ENCODE assay signal across 21 cellular contexts in the genomic region with DNA sequence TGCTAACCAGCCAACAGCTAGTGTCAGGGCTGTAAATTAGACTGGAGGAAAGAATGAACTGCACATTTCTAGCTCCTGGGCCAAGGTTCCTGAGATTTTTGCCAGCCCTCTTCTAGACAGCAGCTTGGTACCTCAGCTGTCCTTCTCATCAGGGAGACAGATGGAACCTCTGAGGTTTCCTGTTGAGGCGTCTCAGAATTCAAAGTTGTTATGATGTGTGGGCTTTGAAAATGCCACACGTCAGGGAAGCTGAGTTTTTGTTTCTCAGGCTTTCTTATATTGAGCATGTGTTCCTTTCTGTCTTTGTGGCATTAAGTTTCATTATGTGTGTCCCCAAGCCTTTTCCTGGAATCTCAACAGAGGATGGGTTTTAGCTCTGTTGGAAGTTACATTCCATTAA.
A peak's percentile ranks its signal among the peaks of the same experiment; 100 is the strongest.
DNase-seq lines count a peak whose midpoint lies in the region; ATAC-seq and TF ChIP-seq lines count a peak whose summit lies in the region.
"Had no signal": no experiment of that assay in that cellular context is flagged by ENCODE, and none has a peak within 500 bp of the region (broad histone marks: within the 10 kb centered on the region; RNA-seq: fewer than 3 reads in every experiment).

No MANE protein-coding gene starts in this region.

- H3K9me3 ChIP-seq in colonic mucosa = no peaks in the 10 kb centered on the region
- H3K9me3 ChIP-seq: gastrocnemius medialis, uterus had no signal

- H3K27ac Mint-ChIP-seq in activated CD4-positive, alpha-beta T cell treated with anti-CD3 and anti-CD28 coated beads for 36 hours = peak overlapping the region; percentile 16
- H3K27ac Mint-ChIP-seq in activated CD4-positive, alpha-beta memory T cell treated with anti-CD3 and anti-CD28 coated beads, Interleukin-2, amount 10 ng/mL, durations not matched to agents 7 days and 5 days = peak overlapping the region; percentile 32
- H3K27ac Mint-ChIP-seq in nephron = peak overlapping the region; percentile 2 to 24 (median 4)

- peaks cover 18% of the 10 kb centered on the region for H3K4me1 Mint-ChIP-seq in activated CD4-positive, alpha-beta T cell treated with anti-CD3 and anti-CD28 coated beads for 36 hours
- H3K4me1 Mint-ChIP-seq in activated CD4-positive, alpha-beta memory T cell treated with anti-CD3 and anti-CD28 coated beads, Interleukin-2, amount 10 ng/mL, durations not matched to agents 7 days and 5 days = peaks cover 16% of the 10 kb centered on the region
- peaks cover 34% of the 10 kb centered on the region for H3K4me1 Mint-ChIP-seq in nephron

- H3K4me3 ChIP-seq in colonic mucosa = no peak overlapping the region
- H3K4me3 ChIP-seq: gastrocnemius medialis, GM12878, K562, skin epidermis, uterus had no signal

- H3K36me3 Mint-ChIP-seq in activated CD4-positive, alpha-beta T cell treated with anti-CD3 and anti-CD28 coated beads for 36 hours (ENCODE audit: low read depth) = no peaks in the 10 kb centered on the region
- no peaks in the 10 kb centered on the region for H3K36me3 Mint-ChIP-seq in activated CD4-positive, alpha-beta memory T cell treated with anti-CD3 and anti-CD28 coated beads, Interleukin-2, amount 10 ng/mL, durations not matched to agents 7 days and 5 days (ENCODE audit: low read depth)
- H3K36me3 Mint-ChIP-seq in nephron (ENCODE audit: low read depth) = peaks cover 22% of the 10 kb centered on the region

- no peaks in the 10 kb centered on the region for H3K27me3 Mint-ChIP-seq in activated CD4-positive, alpha-beta T cell treated with anti-CD3 and anti-CD28 coated beads for 36 hours
- H3K27me3 Mint-ChIP-seq in activated CD4-positive, alpha-beta memory T cell treated with anti-CD3 and anti-CD28 coated beads, Interleukin-2, amount 10 ng/mL, durations not matched to agents 7 days and 5 days = peaks cover 2% of the 10 kb centered on the region
- H3K27me3 Mint-ChIP-seq in nephron (ENCODE audit: low read depth) = peaks cover 5% of the 10 kb centered on the region

- no peaks in the 10 kb centered on the region for H3K9me3 Mint-ChIP-seq in activated CD4-positive, alpha-beta T cell treated with anti-CD3 and anti-CD28 coated beads for 36 hours (ENCODE audit: low read depth)
- H3K9me3 Mint-ChIP-seq in activated CD4-positive, alpha-beta memory T cell treated with anti-CD3 and anti-CD28 coated beads, Interleukin-2, amount 10 ng/mL, durations not matched to agents 7 days and 5 days = no peaks in the 10 kb centered on the region
- peaks cover 20% of the 10 kb centered on the region for H3K9me3 Mint-ChIP-seq in nephron

- TF ChIP-seq CTCF in nephron (IDR thresholded peaks at IDR 0.05; ENCODE audit: unreplicated experiment in 3 of 3) (no peak), colonic mucosa (IDR thresholded peaks at IDR 0.05) (no peak)

- CTCF ChIA-PET in activated CD4-positive, alpha-beta T cell treated with anti-CD3 and anti-CD28 coated beads for 36 hours (lab: Charles Lee) = no interaction called here
- CTCF ChIA-PET in activated CD4-positive, alpha-beta memory T cell treated with anti-CD3 and anti-CD28 coated beads, Interleukin-2, amount 10 ng/mL, durations not matched to agents 7 days and 5 days (lab: Charles Lee) = no interaction called here

- H3K36me3 ChIP-seq in colonic mucosa = no peaks in the 10 kb centered on the region
- H3K36me3 ChIP-seq: gastrocnemius medialis, uterus had no signal

- no peak overlapping the region for H3K4me3 Mint-ChIP-seq in activated CD4-positive, alpha-beta T cell treated with anti-CD3 and anti-CD28 coated beads for 36 hours
- H3K4me3 Mint-ChIP-seq in activated CD4-positive, alpha-beta memory T cell treated with anti-CD3 and anti-CD28 coated beads, Interleukin-2, amount 10 ng/mL, durations not matched to agents 7 days and 5 days = no peak overlapping the region
- no peak overlapping the region for H3K4me3 Mint-ChIP-seq in nephron

- H3K27ac ChIP-seq in colonic mucosa = no peak overlapping the region
- H3K27ac ChIP-seq: gastrocnemius medialis, skin epidermis, uterus had no signal

- POLR2A ChIA-PET in activated CD4-positive, alpha-beta T cell treated with anti-CD3 and anti-CD28 coated beads for 36 hours (lab: Charles Lee) = no interaction called here
- POLR2A ChIA-PET in activated CD4-positive, alpha-beta memory T cell treated with anti-CD3 and anti-CD28 coated beads, Interleukin-2, amount 10 ng/mL, durations not matched to agents 7 days and 5 days (lab: Charles Lee) = no interaction called here

- peak; percentile 64 for ATAC-seq in activated CD4-positive, alpha-beta T cell treated with anti-CD3 and anti-CD28 coated beads for 36 hours
- ATAC-seq in GM18867 (IDR thresholded peaks at IDR 0.05; ENCODE audit: unreplicated experiment) (peak; percentile 66), HG02588 (IDR thresholded peaks at IDR 0.05; ENCODE audit: unreplicated experiment) (no peak)
- ATAC-seq: gastrocnemius medialis, GM12878, K562 had no signal

- intact Hi-C loops in activated CD4-positive, alpha-beta T cell treated with anti-CD3 and anti-CD28 coated beads for 36 hours (cut with DNase I, micrococcal nuclease) = no loop called here
- intact Hi-C loops in colonic mucosa (cut with DNase I) = no loop called here

- H3K27me3 ChIP-seq in colonic mucosa = no peaks in the 10 kb centered on the region
- H3K27me3 ChIP-seq: gastrocnemius medialis, uterus had no signal

- no peak for DNase-seq in activated CD4-positive, alpha-beta T cell treated with anti-CD3 and anti-CD28 coated beads for 36 hours
- DNase-seq in activated CD4-positive, alpha-beta T cell treated with anti-CD3 and anti-CD28 coated beads, Interleukin-2, amount 50 U/mL, for 4 hours = no peak
- DNase-seq in activated CD4-positive, alpha-beta memory T cell treated with anti-CD3 and anti-CD28 coated beads, Interleukin-2, amount 10 ng/mL, durations not matched to agents 7 days and 5 days = no peak
- DNase-seq in colonic mucosa (no peak), NCI-H1105 (lab: John Stamatoyannopoulos, UW) (no peak)
- DNase-seq: 8988T; activated CD4-positive, alpha-beta T cell treated with anti-CD3 and anti-CD28 coated beads, Interleukin-2, amount 50 U/mL, for 1 hour; gastrocnemius medialis; GF-D8; kidney; NCI-H2029; NCI-H510A; RPMI8226; stimulated activated CD4-positive, alpha-beta T cell treated with anti-CD3 and anti-CD28 coated beads, Interleukin-2, amount 100 ng/mL, for 48 hours; uterus had no signal

- no peaks in the 10 kb centered on the region for H3K4me1 ChIP-seq in colonic mucosa
- H3K4me1 ChIP-seq: gastrocnemius medialis, uterus had no signal

- H3K9ac ChIP-seq in colonic mucosa (ENCODE audit: low read depth in 2 of 2, low read length in 2 of 2) = no peak overlapping the region
